Comparison of ENCODE assay signal across 21 cellular contexts in the genomic region with DNA sequence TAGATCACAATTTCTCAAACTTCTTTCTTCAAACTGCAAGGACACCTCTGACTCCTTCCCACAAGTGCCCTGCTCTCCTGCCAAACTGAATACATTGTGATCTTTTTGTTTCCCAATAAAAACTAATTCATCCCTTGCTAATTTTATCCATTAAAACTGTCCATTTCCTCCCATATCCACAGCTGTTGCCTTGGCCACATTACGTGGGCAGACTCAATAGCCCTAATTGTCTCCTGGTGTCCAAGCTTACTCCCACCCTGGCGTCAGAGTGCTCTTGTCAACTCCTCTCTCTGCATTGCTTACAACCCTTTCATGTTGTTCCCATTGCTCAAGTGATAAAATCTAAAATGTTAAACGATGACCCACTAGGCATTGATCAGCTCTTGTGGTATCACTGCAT.
"Had no signal": no experiment of that assay in that cellular context is flagged by ENCODE, and none has a peak within 500 bp of the region (broad histone marks: within the 10 kb centered on the region; RNA-seq: fewer than 3 reads in every experiment).

No MANE protein-coding gene starts in this region.

- H3K36me3 ChIP-seq: MG63 had no signal

- H3K27ac ChIP-seq: RWPE1 had no signal

- H3K27me3 ChIP-seq: MG63 had no signal

- H3K9me3 ChIP-seq: MG63, SK-N-SH had no signal

- DNase-seq: IMR-90, Karpas-422, KG1, MG63, NCI-H1092, NCI-H1105 treated with DMSO at 0.1 percent for 48 hours, NCI-H1417 treated with DMSO at 0.1 percent for 48 hours, NCI-H146, NCI-H1694 treated with DMSO at 0.1 percent for 48 hours, NCI-H1930, NCI-H2081, NCI-H2107, NCI-H2227 treated with DMSO at 0.1 percent for 48 hours, NCI-H524, NCI-H526 treated with DMSO at 0.1 percent for 48 hours, NCI-H748 treated with DMSO at 0.1 percent for 48 hours, SHP77, SK-N-SH, SW 1271 had no signal

- H3K4me3 ChIP-seq: MG63 had no signal

- ATAC-seq: HepG2 had no signal
